10 cellular contexts compared by ENCODE assay signal in the genomic region with DNA sequence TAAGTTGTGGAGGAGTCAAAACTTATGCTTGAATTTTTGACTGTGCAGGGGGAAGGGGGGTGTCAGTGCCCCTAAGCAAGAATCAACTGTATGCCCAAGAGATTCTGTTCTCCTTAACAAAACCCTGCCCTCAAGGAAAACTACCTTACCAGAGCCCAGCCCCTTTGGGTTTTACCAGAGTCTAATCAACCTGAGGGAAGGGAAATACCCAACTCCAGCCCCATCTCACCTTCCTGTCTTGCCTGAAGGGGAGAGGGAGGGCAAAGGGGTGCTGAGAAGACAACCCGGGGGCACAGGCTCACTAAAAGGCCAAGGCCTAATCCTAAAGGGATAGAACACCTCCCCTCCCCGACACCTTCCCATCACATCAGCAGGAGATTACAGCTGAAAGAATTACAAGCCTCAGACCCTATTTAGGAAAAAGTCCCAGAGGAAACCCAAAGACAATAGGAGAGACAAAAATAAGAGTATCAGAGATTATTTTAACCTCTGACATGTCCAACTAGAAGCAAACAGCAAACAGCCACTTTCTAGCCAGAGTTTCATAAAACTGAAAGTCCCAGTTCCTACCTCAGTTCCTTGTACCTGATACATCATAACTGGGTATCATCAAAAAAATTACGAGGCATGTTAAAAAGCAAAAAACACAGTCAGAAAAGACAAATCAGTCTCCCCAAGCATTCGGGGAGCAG. TPM values are rescaled to one million over a fixed set of nuclear protein-coding genes. Genes with fewer than 3 reads are reported as not detected.
A peak's percentile ranks its signal among the peaks of the same experiment; 100 is the strongest.
DNase-seq lines count a peak whose midpoint lies in the region; ATAC-seq, FAIRE-seq and TF ChIP-seq lines count a peak whose summit lies in the region.
"Had no signal": no experiment of that assay in that cellular context is flagged by ENCODE, and none has a peak within 500 bp of the region (broad histone marks: within the 10 kb centered on the region; RNA-seq: fewer than 3 reads in every experiment).

No MANE protein-coding gene starts in this region.

- H3K9ac ChIP-seq in KMS-11: peak overlapping the region; percentile 65

- H3K27ac ChIP-seq in KMS-11 (peak overlapping the region; percentile 90), lower lobe of right lung (peak overlapping the region; percentile 69)

- no peak for DNase-seq in GM12891 (ENCODE audit: insufficient read length, low spot score)
- no peak for DNase-seq in lower lobe of right lung
- DNase-seq in NCI-H1105 treated with DMSO at 0.1 percent for 48 hours (lab: John Stamatoyannopoulos, UW): no peak
- DNase-seq in NCI-H146 treated with DMSO at 0.1 percent for 48 hours (lab: John Stamatoyannopoulos, UW; ENCODE audit: unreplicated experiment): no peak
- DNase-seq in nucleus accumbens (lab: John Stamatoyannopoulos, UW): no peak
- DNase-seq in cerebellum (ENCODE audit: low spot score): no peak
- DNase-seq: occipital lobe had no signal

- ATAC-seq in GM21381 (IDR thresholded peaks at IDR 0.05; ENCODE audit: unreplicated experiment): peak; percentile 43
- ATAC-seq in lower lobe of right lung: no peak
- ATAC-seq: Panc1 had no signal

- H2AFZ ChIP-seq in KMS-11 (ENCODE audit: low read depth): peak overlapping the region; percentile 31; the same call in 1 of the 2 replicates

- no peaks in the 10 kb centered on the region for H3K9me3 ChIP-seq in lower lobe of right lung

- no peaks in the 10 kb centered on the region for H3K27me3 ChIP-seq in KMS-11 (ENCODE audit: insufficient read depth, low read depth)
- no peaks in the 10 kb centered on the region for H3K27me3 ChIP-seq in lower lobe of right lung (ENCODE audit: low read depth)

- H3K4me1 ChIP-seq in KMS-11 (ENCODE audit: low read depth, poor library complexity, severe bottlenecking) (peaks cover 77% of the 10 kb centered on the region), lower lobe of right lung (peaks cover 17% of the 10 kb centered on the region)

- no peaks in the 10 kb centered on the region for H4K20me1 ChIP-seq in KMS-11 (ENCODE audit: insufficient read depth)

- H3K36me3 ChIP-seq in KMS-11 (ENCODE audit: insufficient read depth): no peaks in the 10 kb centered on the region
- no peaks in the 10 kb centered on the region for H3K36me3 ChIP-seq in lower lobe of right lung

- FAIRE-seq in GM12891 (lab: Jason Lieb, UNC): no peak

- peak overlapping the region; percentile 94 for H3K4me2 ChIP-seq in KMS-11

- peaks cover 7% of the 10 kb centered on the region; the same call in 1 of the 2 replicates for H3K79me2 ChIP-seq in KMS-11 (ENCODE audit: insufficient read depth, low read depth)

- no peak overlapping the region for H3K4me3 ChIP-seq in KMS-11 (IDR thresholded peaks at IDR 0.05; ENCODE audit: insufficient read depth, low read depth, low read length)
- H3K4me3 ChIP-seq in lower lobe of right lung: peak overlapping the region; percentile 4

- no peak for TF ChIP-seq CTCF in KMS-11 (conservative IDR thresholded peaks at IDR 0.05; ENCODE audit: low read depth, low read length)
- no peak for TF ChIP-seq CTCF in lower lobe of right lung (IDR thresholded peaks at IDR 0.05)

- TF ChIP-seq POLR2A in GM12891 (IDR thresholded peaks at IDR 0.05; ENCODE audit: low read depth, low read length): no peak

- intact Hi-C loops in lower lobe of right lung (cut with DNase I): no loop called here

TF ChIP-seq in GM12891, 5 proteins besides CTCF, POLR2A, EP300 and RAD21:
- TF ChIP-seq POU2F2 (IDR thresholded peaks at IDR 0.05; ENCODE audit: low read depth, low read length) (no peak), PAX5 (IDR thresholded peaks at IDR 0.05; ENCODE audit: insufficient read depth, low read length, severe bottlenecking) (no peak), POLR2AphosphoS5 (IDR thresholded peaks at IDR 0.05; ENCODE audit: low read depth, low read length) (no peak), SPI1 (IDR thresholded peaks at IDR 0.05; ENCODE audit: low read depth, low read length) (peak; percentile 60), TAF1 (IDR thresholded peaks at IDR 0.05; ENCODE audit: low read depth, low read length) (no peak)
TF ChIP-seq in GM12891: peak in this region for 1.

RNA-seq across cellular contexts. Expression of a gene that starts 26.8 kb away (rescaled TPM):
- polyA plus RNA-seq in GM12891 (2012; ENCODE audit: low read depth, missing spikeins): not detected
- not detected for total RNA-seq in lower lobe of right lung
- 0.64 TPM for total RNA-seq in cerebellum
- total RNA-seq: occipital lobe had no signal
